7 cellular contexts compared by ENCODE assay signal in genomic region chr14:101843665-101844064, GRCh38.
DNase-seq lines count a peak whose midpoint lies in the region; ATAC-seq and TF ChIP-seq lines count a peak whose summit lies in the region.

No MANE protein-coding gene starts in this region.

- H3K27me3 Mint-ChIP-seq in T-helper 1 cell treated with Interleukin-12 subunit alpha and Interleukin-12 subunit beta and Interleukin-4 antibody, amounts not matched to agents 30 μg/mL and 1 μg/mL, for 36 hours (ENCODE audit: low read depth), result no peaks in the 10 kb centered on the region

- intact Hi-C loops in posterior vena cava (cut with DNase I), result no loop called here

- DNase-seq in epithelial cell of proximal tubule (ENCODE audit: low read depth), result no peak
- DNase-seq in stimulated activated CD8-positive, alpha-beta memory T cell treated with anti-CD3 and anti-CD28 coated beads, Interleukin-7, amount 100 ng/mL, for 4 hours (ENCODE audit: low read depth in 2 of 2), result peak; percentile 23 to 26
- no peak for DNase-seq in posterior vena cava (ENCODE audit: low spot score)
- no peak for DNase-seq in foreskin melanocyte

- TF ChIP-seq CTCF in epithelial cell of proximal tubule (conservative IDR thresholded peaks at IDR 0.05; ENCODE audit: low read depth, low read length), result peak; percentile 37

- peak overlapping the region; percentile 53 for H3K27ac Mint-ChIP-seq in T-helper 1 cell treated with Interleukin-12 subunit alpha and Interleukin-12 subunit beta and Interleukin-4 antibody, amounts not matched to agents 30 μg/mL and 1 μg/mL, for 36 hours

- ATAC-seq in GM19043 (IDR thresholded peaks at IDR 0.05; ENCODE audit: low read depth, unreplicated experiment) (peak; percentile 63), HG02981 (IDR thresholded peaks at IDR 0.05; ENCODE audit: unreplicated experiment) (peak; percentile 55)

- H3K9me3 Mint-ChIP-seq in T-helper 1 cell treated with Interleukin-12 subunit alpha and Interleukin-12 subunit beta and Interleukin-4 antibody, amounts not matched to agents 30 μg/mL and 1 μg/mL, for 36 hours, result no peaks in the 10 kb centered on the region

- peaks cover 29% of the 10 kb centered on the region for H3K36me3 Mint-ChIP-seq in T-helper 1 cell treated with Interleukin-12 subunit alpha and Interleukin-12 subunit beta and Interleukin-4 antibody, amounts not matched to agents 30 μg/mL and 1 μg/mL, for 36 hours (ENCODE audit: low read depth)

- H3K4me1 Mint-ChIP-seq in T-helper 1 cell treated with Interleukin-12 subunit alpha and Interleukin-12 subunit beta and Interleukin-4 antibody, amounts not matched to agents 30 μg/mL and 1 μg/mL, for 36 hours (ENCODE audit: low read depth), result peaks cover 69% of the 10 kb centered on the region

- H3K4me3 ChIP-seq in epithelial cell of proximal tubule (ENCODE audit: low read depth, low read length), result no peak overlapping the region

- H3K4me3 Mint-ChIP-seq in T-helper 1 cell treated with Interleukin-12 subunit alpha and Interleukin-12 subunit beta and Interleukin-4 antibody, amounts not matched to agents 30 μg/mL and 1 μg/mL, for 36 hours, result no peak overlapping the region

Comparison
In these comparisons a context has a peak if more than half of its experiments do, and no peak if none do; other contexts are left out.
1. DNase-seq: peak in stimulated activated CD8-positive, alpha-beta memory T cell treated with anti-CD3 and anti-CD28 coated beads, Interleukin-7, amount 100 ng/mL, for 4 hours (2 of 2); none in epithelial cell of proximal tubule (single experiment), posterior vena cava (single experiment) and foreskin melanocyte (single experiment).